In the genomic region with DNA sequence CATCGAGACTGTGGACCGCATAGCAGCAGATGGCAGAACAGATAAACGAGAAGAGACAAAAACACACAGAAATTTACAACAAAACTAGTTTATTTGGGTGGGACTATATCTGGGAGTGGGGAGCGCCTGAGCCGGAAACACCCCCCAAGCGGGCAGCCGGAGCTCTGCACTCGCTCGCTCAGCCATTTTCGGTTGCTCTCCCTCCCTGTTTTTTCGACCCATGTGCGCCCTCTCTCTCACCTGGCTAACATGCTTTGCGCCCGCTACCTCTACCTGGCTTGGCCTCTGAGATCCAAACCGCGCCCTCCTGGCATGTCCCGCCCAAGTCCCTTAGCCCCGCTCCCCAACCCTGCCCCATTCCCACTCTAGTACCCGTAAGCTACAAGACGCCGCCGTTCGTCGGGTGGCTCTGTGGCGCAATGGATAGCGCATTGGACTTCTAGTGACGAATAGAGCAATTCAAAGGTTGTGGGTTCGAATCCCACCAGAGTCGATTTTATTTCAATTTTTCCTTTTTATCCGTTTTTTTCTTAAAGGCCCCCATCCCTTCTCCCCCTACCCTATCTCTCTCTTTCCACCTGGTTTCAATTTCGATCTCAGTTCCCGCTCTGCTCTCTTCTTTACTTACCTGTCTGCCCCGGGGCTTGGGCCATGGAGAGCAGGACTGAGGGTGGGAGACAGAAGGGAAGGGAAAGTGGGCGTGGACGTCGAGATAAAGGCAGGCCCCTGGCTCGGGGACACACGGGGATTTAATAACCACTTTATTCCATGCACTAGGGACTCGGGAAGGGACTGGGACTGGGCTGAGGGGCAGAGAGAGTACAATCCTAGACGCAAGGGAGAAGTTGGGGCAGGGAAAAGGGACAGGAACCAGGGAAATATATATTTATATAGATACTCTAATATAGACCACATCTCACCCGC, we compare ENCODE assay signal across 8 cellular contexts. TPM values are rescaled to one million over a fixed set of nuclear protein-coding genes. Genes with fewer than 3 reads are reported as not detected.
A peak's percentile ranks its signal among the peaks of the same experiment; 100 is the strongest.
DNase-seq lines count a peak whose midpoint lies in the region; ATAC-seq and TF ChIP-seq lines count a peak whose summit lies in the region.

No MANE protein-coding gene starts in this region.

- H3K27ac ChIP-seq in CD4-positive, CD25-positive, alpha-beta regulatory T cell (ENCODE audit: insufficient read depth, low read length, poor library complexity, severe bottlenecking) = no peak overlapping the region
- H3K27ac ChIP-seq in PC-3 (ENCODE audit: low read length) (peak overlapping the region; percentile 28; the same call in 1 of the 2 replicates), neural progenitor cell (no peak overlapping the region), tibial artery (peak overlapping the region; percentile 48 to 83)

- H3K27ac Mint-ChIP-seq in CD4-positive, CD25-positive, alpha-beta regulatory T cell = peak overlapping the region; percentile 94 to 99 (median 99)
- peak overlapping the region; percentile 100 for H3K27ac Mint-ChIP-seq in activated T-cell treated with anti-CD3 and anti-CD28 coated beads, Interleukin-2, amount 50 U/mL, for 72 hours
- peak overlapping the region; percentile 97 for H3K27ac Mint-ChIP-seq in neural progenitor cell

- peaks cover 25 to 79% (median 52%) of the 10 kb centered on the region in 4 donors for H3K4me1 Mint-ChIP-seq in CD4-positive, CD25-positive, alpha-beta regulatory T cell
- peaks cover 65% of the 10 kb centered on the region for H3K4me1 Mint-ChIP-seq in activated T-cell treated with anti-CD3 and anti-CD28 coated beads, Interleukin-2, amount 50 U/mL, for 72 hours (ENCODE audit: low read depth)
- H3K4me1 Mint-ChIP-seq in neural progenitor cell = peaks cover 48% of the 10 kb centered on the region

- DNase-seq in CD4-positive, CD25-positive, alpha-beta regulatory T cell = peak; percentile 32 to 67 (median 49)
- peak; percentile 90 for DNase-seq in PC-3
- peak; percentile 80 to 84 for DNase-seq in activated T-cell treated with anti-CD3 and anti-CD28 coated beads, Interleukin-2, amount 50 U/mL, for 72 hours
- peak; percentile 79 for DNase-seq in fibroblast of mammary gland (ENCODE audit: low read depth)
- peak; percentile 87 for DNase-seq in neural progenitor cell (ENCODE audit: low spot score)
- no peak for DNase-seq in tibial artery

- peaks cover 3% of the 10 kb centered on the region for H4K20me1 ChIP-seq in PC-3 (ENCODE audit: low read length)
- peaks cover 22% of the 10 kb centered on the region for H4K20me1 ChIP-seq in neural progenitor cell (ENCODE audit: low read depth)

- no peak for ATAC-seq in CD4-positive, CD25-positive, alpha-beta regulatory T cell (ENCODE audit: low read depth in 2 of 2)
- ATAC-seq in HG02970 (IDR thresholded peaks at IDR 0.05; ENCODE audit: low FRiP score, unreplicated experiment) (peak; percentile 5), PC-3 (peak; percentile 6), HG03439 (IDR thresholded peaks at IDR 0.05; ENCODE audit: unreplicated experiment) (no peak)
- ATAC-seq in activated T-cell treated with anti-CD3 and anti-CD28 coated beads, Interleukin-2, amount 50 U/mL, for 72 hours (replicated peaks in 1 of 2) = peak; percentile 8 to 16

- peak overlapping the region; percentile 86 for H3K4me3 ChIP-seq in CD4-positive, CD25-positive, alpha-beta regulatory T cell (ENCODE audit: low read depth, low read length)
- H3K4me3 ChIP-seq in PC-3 (ENCODE audit: low read length) = peak overlapping the region; percentile 91
- peak overlapping the region; percentile 48 for H3K4me3 ChIP-seq in fibroblast of mammary gland (ENCODE audit: control insufficient read depth, low read depth, low read length)
- peak overlapping the region; percentile 75 for H3K4me3 ChIP-seq in neural progenitor cell
- H3K4me3 ChIP-seq in tibial artery = peak overlapping the region; percentile 51 to 70

- peak overlapping the region; percentile 93 to 96 (median 94) for H3K4me3 Mint-ChIP-seq in CD4-positive, CD25-positive, alpha-beta regulatory T cell
- peak overlapping the region; percentile 83 to 88 for H3K4me3 Mint-ChIP-seq in activated T-cell treated with anti-CD3 and anti-CD28 coated beads, Interleukin-2, amount 50 U/mL, for 72 hours
- H3K4me3 Mint-ChIP-seq in neural progenitor cell = peak overlapping the region; percentile 91

- H3K4me2 ChIP-seq in PC-3 (ENCODE audit: low read length) = peak overlapping the region; percentile 96
- H3K4me2 ChIP-seq in neural progenitor cell = peak overlapping the region; percentile 90

- peaks cover 82% of the 10 kb centered on the region for H3K27me3 Mint-ChIP-seq in CD4-positive, CD25-positive, alpha-beta regulatory T cell
- peaks cover 48% of the 10 kb centered on the region for H3K27me3 Mint-ChIP-seq in activated T-cell treated with anti-CD3 and anti-CD28 coated beads, Interleukin-2, amount 50 U/mL, for 72 hours (ENCODE audit: low read depth)
- peaks cover 83% of the 10 kb centered on the region for H3K27me3 Mint-ChIP-seq in neural progenitor cell (ENCODE audit: insufficient read depth, low read depth)

- POLR2A ChIA-PET in PC-3 (lab: Charles Lee; ENCODE audit: unreplicated experiment) = interaction anchor here (0.6 kb wide), 1 partner anchor 94 kb away, joined by 3 read pairs; no protein-coding TSS in a partner anchor

- peaks cover 7% of the 10 kb centered on the region for H3K36me3 Mint-ChIP-seq in CD4-positive, CD25-positive, alpha-beta regulatory T cell
- peaks cover 0 to 10% of the 10 kb centered on the region in 2 donors for H3K36me3 Mint-ChIP-seq in activated T-cell treated with anti-CD3 and anti-CD28 coated beads, Interleukin-2, amount 50 U/mL, for 72 hours (ENCODE audit: insufficient read depth in 2 of 2)
- H3K36me3 Mint-ChIP-seq in neural progenitor cell = peaks cover 7% of the 10 kb centered on the region

- H2AFZ ChIP-seq in PC-3 (ENCODE audit: low read length) (peak overlapping the region; percentile 78), neural progenitor cell (replicated peaks) (peak overlapping the region; percentile 31)

- peaks cover 75% of the 10 kb centered on the region for H3K4me1 ChIP-seq in CD4-positive, CD25-positive, alpha-beta regulatory T cell (ENCODE audit: control insufficient read depth, insufficient read depth, low read length, poor library complexity, severe bottlenecking)
- H3K4me1 ChIP-seq in PC-3 (ENCODE audit: insufficient read depth, low read length) (peaks cover 15% of the 10 kb centered on the region; the same call in 1 of the 2 replicates), neural progenitor cell (peaks cover 11% of the 10 kb centered on the region), tibial artery (peaks cover 0 to 76% (median 71%) of the 10 kb centered on the region in 4 donors)

- BruUV-seq in PC-3 (replicated peaks; lab: Mats Ljungman, UMichigan) = no TSS peak

- H3F3A ChIP-seq in PC-3 (ENCODE audit: low read length, unreplicated experiment) (peaks cover 3% of the 10 kb centered on the region), neural progenitor cell (ENCODE audit: low read depth) (peaks cover 66% of the 10 kb centered on the region)

- H3K79me2 ChIP-seq in PC-3 (ENCODE audit: low read length) = no peaks in the 10 kb centered on the region
- H3K79me2 ChIP-seq in neural progenitor cell (ENCODE audit: low read depth) = no peaks in the 10 kb centered on the region

- intact Hi-C loops in PC-3 (cut with micrococcal nuclease) = loop anchor here (1.0 kb wide), 2 partner anchors 36 to 102 kb away; no protein-coding TSS in a partner anchor
- intact Hi-C loops in tibial artery (cut with DNase I; ENCODE audit: low total_unique reads) = loop anchor here (5.0 kb wide), 1 partner anchor 42 kb away; the partner anchor contains the start of gene VAMP2

- no peaks in the 10 kb centered on the region for H3K36me3 ChIP-seq in CD4-positive, CD25-positive, alpha-beta regulatory T cell (ENCODE audit: control insufficient read depth, insufficient read depth, low read length)
- H3K36me3 ChIP-seq in PC-3 (ENCODE audit: low read depth, low read length) (no peaks in the 10 kb centered on the region), neural progenitor cell (no peaks in the 10 kb centered on the region), tibial artery (no peaks in the 10 kb centered on the region)

- TF ChIP-seq CTCF in PC-3 (conservative IDR thresholded peaks at IDR 0.05; ENCODE audit: low read depth, low read length) (no peak; the same call in 1 of the 2 replicates), fibroblast of mammary gland (conservative IDR thresholded peaks at IDR 0.05; ENCODE audit: control insufficient read depth, insufficient read depth, low read depth, low read length) (peak; percentile 38), neural progenitor cell (IDR thresholded peaks at IDR 0.05) (peak; percentile 47), tibial artery (IDR thresholded peaks at IDR 0.05) (peak in 1 of 2 experiments; percentile 20)

- H3K27me3 ChIP-seq in CD4-positive, CD25-positive, alpha-beta regulatory T cell (ENCODE audit: control insufficient read depth, insufficient read depth, low read length) = peaks cover 17% of the 10 kb centered on the region
- H3K27me3 ChIP-seq in PC-3 (ENCODE audit: low read length) (no peaks in the 10 kb centered on the region), neural progenitor cell (peaks cover 66% of the 10 kb centered on the region), tibial artery (peaks cover 0 to 21% of the 10 kb centered on the region in 2 donors)

- peaks cover 0 to 19% (median 0%) of the 10 kb centered on the region in 7 donors for H3K9me3 Mint-ChIP-seq in CD4-positive, CD25-positive, alpha-beta regulatory T cell
- H3K9me3 Mint-ChIP-seq in activated T-cell treated with anti-CD3 and anti-CD28 coated beads, Interleukin-2, amount 50 U/mL, for 72 hours = no peaks in the 10 kb centered on the region
- H3K9me3 Mint-ChIP-seq in neural progenitor cell = peaks cover 24% of the 10 kb centered on the region

- no peaks in the 10 kb centered on the region for H3K9me2 ChIP-seq in PC-3 (replicated peaks; ENCODE audit: low read length)

- H3K9ac ChIP-seq in PC-3 (ENCODE audit: low read length) (peak overlapping the region; percentile 59), neural progenitor cell (no peak overlapping the region)

- CTCF ChIA-PET in PC-3 (lab: Charles Lee) = no interaction called here

- H3K9me3 ChIP-seq in CD4-positive, CD25-positive, alpha-beta regulatory T cell (ENCODE audit: control insufficient read depth in 2 of 2, low read length in 2 of 2) = no peaks in the 10 kb centered on the region
- H3K9me3 ChIP-seq in PC-3 (ENCODE audit: low read length) (no peaks in the 10 kb centered on the region), neural progenitor cell (ENCODE audit: low read depth) (no peaks in the 10 kb centered on the region), tibial artery (no peaks in the 10 kb centered on the region)

RNA-seq across cellular contexts. Expression of gene ALOXE3, which starts 2.5 kb away (rescaled TPM):
- 0.15 TPM for total RNA-seq in CD4-positive, CD25-positive, alpha-beta regulatory T cell
- polyA plus RNA-seq in CD4-positive, CD25-positive, alpha-beta regulatory T cell = under 1 TPM in 3 of 4 donors, not detected in 1; 0.18 to 0.51 (median 0.42) TPM
- total RNA-seq in PC-3 (2014; rRNA removed) = 1.4 and 3.6 TPM in 2 replicates
- total RNA-seq in activated T-cell treated with anti-CD3 and anti-CD28 coated beads, Interleukin-2, amount 50 U/mL, for 72 hours = not detected
- total RNA-seq in neural progenitor cell (ENCODE audit: low replicate concordance) = not detected in 2 replicates

RNA-seq across cellular contexts. Expression of gene HES7, which starts 3.1 kb away (rescaled TPM):
- not detected for total RNA-seq in CD4-positive, CD25-positive, alpha-beta regulatory T cell
- not detected for polyA plus RNA-seq in CD4-positive, CD25-positive, alpha-beta regulatory T cell
- 2.9 TPM in 1 of 2 replicates, not detected in the other for total RNA-seq in PC-3 (2014; rRNA removed)
- 1 to 10 TPM; 1.5 to 4.3 TPM for total RNA-seq in activated T-cell treated with anti-CD3 and anti-CD28 coated beads, Interleukin-2, amount 50 U/mL, for 72 hours
- total RNA-seq in neural progenitor cell (ENCODE audit: low replicate concordance) = 2.0 TPM in 1 of 2 replicates, not detected in the other

RNA-seq across cellular contexts. Expression of gene PER1, which starts 31.4 kb away (rescaled TPM):
- total RNA-seq in CD4-positive, CD25-positive, alpha-beta regulatory T cell = 1,740 TPM
- polyA plus RNA-seq in CD4-positive, CD25-positive, alpha-beta regulatory T cell = 1 to 10 TPM; 4.8 to 7.7 (median 6.2) TPM
- total RNA-seq in PC-3 (2014; rRNA removed) (25.0 and 47.2 TPM in 2 replicates), neural progenitor cell (ENCODE audit: low replicate concordance) (3.2 and 11.4 TPM in 2 replicates)
- total RNA-seq in activated T-cell treated with anti-CD3 and anti-CD28 coated beads, Interleukin-2, amount 50 U/mL, for 72 hours = 10 to 100 TPM; 58.2 to 78.5 TPM

RNA-seq across cellular contexts. Expression of gene ALOX12B, which starts 33.3 kb away (rescaled TPM):
- total RNA-seq in CD4-positive, CD25-positive, alpha-beta regulatory T cell = not detected
- under 1 TPM in 3 of 4 donors, not detected in 1; 0.53 to 0.68 (median 0.67) TPM for polyA plus RNA-seq in CD4-positive, CD25-positive, alpha-beta regulatory T cell
- total RNA-seq in PC-3 (2014; rRNA removed) (0.55 and 1.2 TPM in 2 replicates), neural progenitor cell (ENCODE audit: low replicate concordance) (0.28 TPM in 1 of 2 replicates, not detected in the other)
- 1 to 10 TPM; 1.3 to 4.1 TPM for total RNA-seq in activated T-cell treated with anti-CD3 and anti-CD28 coated beads, Interleukin-2, amount 50 U/mL, for 72 hours

RNA-seq across cellular contexts. Expression of gene VAMP2, which starts 42.0 kb away (rescaled TPM):
- total RNA-seq in CD4-positive, CD25-positive, alpha-beta regulatory T cell = 205 TPM
- 10 to 100 TPM; 42.7 to 60.4 (median 59.3) TPM for polyA plus RNA-seq in CD4-positive, CD25-positive, alpha-beta regulatory T cell
- total RNA-seq in PC-3 (2014; rRNA removed) (5.0 and 18.0 TPM in 2 replicates), neural progenitor cell (ENCODE audit: low replicate concordance) (9.4 and 11.7 TPM in 2 replicates)
- total RNA-seq in activated T-cell treated with anti-CD3 and anti-CD28 coated beads, Interleukin-2, amount 50 U/mL, for 72 hours = 10 to 100 TPM; 71.3 to 73.6 TPM

Comparison
In these comparisons a context has a peak if more than half of its experiments do, and no peak if none do; other contexts are left out.
1. ATAC-seq: peak in HG02970 (single experiment), PC-3 (single experiment) and activated T-cell treated with anti-CD3 and anti-CD28 coated beads, Interleukin-2, amount 50 U/mL, for 72 hours (2 of 2); none in CD4-positive, CD25-positive, alpha-beta regulatory T cell (0 of 2) and HG03439 (single experiment).
2. DNase-seq: peak in CD4-positive, CD25-positive, alpha-beta regulatory T cell (3 of 3), PC-3 (single experiment), activated T-cell treated with anti-CD3 and anti-CD28 coated beads, Interleukin-2, amount 50 U/mL, for 72 hours (2 of 2), fibroblast of mammary gland (single experiment) and neural progenitor cell (single experiment); none in tibial artery (0 of 2).
3. H3K27ac ChIP-seq: peak in PC-3 (single experiment) and tibial artery (2 of 2); none in CD4-positive, CD25-positive, alpha-beta regulatory T cell (single experiment) and neural progenitor cell (single experiment).
4. RNA of gene PER1, which starts 31.4 kb away (total RNA-seq): 1,740 TPM in CD4-positive, CD25-positive, alpha-beta regulatory T cell (single experiment); 58.2 to 78.5 TPM in activated T-cell treated with anti-CD3 and anti-CD28 coated beads, Interleukin-2, amount 50 U/mL, for 72 hours, 25.0 to 47.2 TPM in PC-3 and 3.2 to 11.4 TPM in neural progenitor cell; every median in the first group is over 10 times any median in the second.
5. Peak in every context shown above with its lines, with median percentiles within 50 percentile points of each other: H3K4me3 ChIP-seq, H3K27ac Mint-ChIP-seq and H3K4me3 Mint-ChIP-seq.